Comparison of ENCODE assay signal across 19 cellular contexts in the genomic region with DNA sequence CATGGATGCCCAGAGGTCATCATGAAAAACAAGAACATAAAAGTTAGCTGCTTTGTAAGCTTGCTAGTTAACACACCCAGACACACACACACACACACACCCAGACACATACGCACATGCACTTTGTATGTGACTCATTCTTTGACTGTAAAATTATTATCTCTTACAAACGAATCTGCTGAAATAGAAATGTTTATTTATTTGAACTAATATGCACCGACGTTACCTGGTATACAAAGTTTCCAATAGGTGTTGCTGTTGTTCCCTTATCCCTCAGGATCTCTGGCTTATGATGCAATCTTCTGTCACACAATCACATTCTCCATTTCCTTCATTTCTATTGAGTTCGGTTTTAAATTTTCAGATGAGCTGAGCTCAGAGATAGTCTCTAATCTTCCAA.
DNase-seq lines count a peak whose midpoint lies in the region; ATAC-seq, FAIRE-seq and TF ChIP-seq lines count a peak whose summit lies in the region.
"Had no signal": no experiment of that assay in that cellular context is flagged by ENCODE, and none has a peak within 500 bp of the region (broad histone marks: within the 10 kb centered on the region; RNA-seq: fewer than 3 reads in every experiment).

No MANE protein-coding gene starts in this region.

- peak; percentile 60 for ATAC-seq in esophagus mucosa
- ATAC-seq in pancreas: peak; percentile 22 to 51 (median 38)
- ATAC-seq: heart right ventricle, natural killer cell had no signal

- DNase-seq in H4 (ENCODE audit: low spot score): peak; percentile 47
- DNase-seq in OCI-M1 (lab: John Stamatoyannopoulos, UW): peak; percentile 23
- DNase-seq in pancreas: no peak
- no peak for DNase-seq in NCI-H128 (lab: John Stamatoyannopoulos, UW; ENCODE audit: unreplicated experiment)
- DNase-seq in right atrium auricular region (ENCODE audit: low spot score): no peak
- DNase-seq in GM10266 (ENCODE audit: extremely low spot score): no peak
- DNase-seq: activated CD4-positive, CD25-positive, alpha-beta regulatory T cell treated with anti-CD3 and anti-CD28 coated beads, Interleukin-2, amount 50 U/mL, for 72 hours; amniotic stem cell; BE2C; central memory CD4-positive, alpha-beta T cell; heart right ventricle; immature natural killer cell; natural killer cell; NCI-H1930; NCI-H510A treated with DMSO at 0.1 percent for 48 hours; spleen; stimulated activated CD8-positive, alpha-beta memory T cell treated with anti-CD3 and anti-CD28 coated beads, Interleukin-4, amount 100 ng/mL, for 48 hours had no signal

- H3K36me3 ChIP-seq in pancreas (no peaks in the 10 kb centered on the region), right atrium auricular region (no peaks in the 10 kb centered on the region)
- H3K36me3 ChIP-seq: BE2C, heart right ventricle, spleen had no signal

- FAIRE-seq in pancreas (lab: Jason Lieb, UNC): no peak
- FAIRE-seq: HTR-8/SVneo had no signal

- H3K27me3 ChIP-seq in pancreas (no peaks in the 10 kb centered on the region), right atrium auricular region (no peaks in the 10 kb centered on the region)
- H3K27me3 ChIP-seq: BE2C, heart right ventricle, spleen had no signal

- WGBS in pancreas, 2 donors: 37 to 40% methylated on average over 5 of the region's 5 CpGs

- H3K4me1 ChIP-seq in pancreas (no peaks in the 10 kb centered on the region), right atrium auricular region (no peaks in the 10 kb centered on the region)
- H3K4me1 ChIP-seq: BE2C had no signal

- intact Hi-C loops in pancreas (cut with DNase I): loop anchor here in 1 of 3 donors (10.0 kb wide), 1 partner anchor 105 kb away; no protein-coding TSS in a partner anchor

- TF ChIP-seq CTCF in pancreas (IDR thresholded peaks at IDR 0.05) (no peak), right atrium auricular region (IDR thresholded peaks at IDR 0.05) (no peak), GM10266 (IDR thresholded peaks at IDR 0.05; ENCODE audit: control insufficient read depth, insufficient read depth, low read depth, missing control alignments) (no peak)

- H3K27ac ChIP-seq in pancreas (no peak overlapping the region), right atrium auricular region (no peak overlapping the region)
- H3K27ac ChIP-seq: heart right ventricle, spleen had no signal

- H3K4me3 ChIP-seq in pancreas (no peak overlapping the region), right atrium auricular region (no peak overlapping the region)
- H3K4me3 ChIP-seq: heart right ventricle, spleen had no signal

- H3K9me3 ChIP-seq in pancreas (no peaks in the 10 kb centered on the region), right atrium auricular region (no peaks in the 10 kb centered on the region)
- H3K9me3 ChIP-seq: BE2C had no signal

Comparison
In these comparisons a context has a peak if more than half of its experiments do, and no peak if none do; other contexts are left out.
1. DNase-seq: peak in H4 (single experiment) and OCI-M1 (single experiment); none in pancreas (0 of 6), NCI-H128 (single experiment), right atrium auricular region (single experiment) and GM10266 (single experiment).